Comparison of ENCODE assay signal across 23 cellular contexts in genomic region chr4:27013012-27013411, GRCh38.
"Had no signal": no experiment of that assay in that cellular context is flagged by ENCODE, and none has a peak within 500 bp of the region (broad histone marks: within the 10 kb centered on the region; RNA-seq: fewer than 3 reads in every experiment).

No MANE protein-coding gene starts in this region.

- H2AFZ ChIP-seq: hepatocyte had no signal

- H3K4me1 ChIP-seq: foreskin keratinocyte had no signal

- H3K27me3 ChIP-seq: dorsolateral prefrontal cortex, esophagus muscularis mucosa, foreskin keratinocyte, gastroesophageal sphincter, heart left ventricle, hepatocyte, left lung had no signal

- H3K9me3 ChIP-seq: esophagus muscularis mucosa, gastroesophageal sphincter, left lung, lower lobe of right lung, mucosa of descending colon had no signal

- H3K4me2 ChIP-seq: hepatocyte had no signal

- H3K27ac Mint-ChIP-seq: immature natural killer cell; mesothelial cell of epicardium; naive thymus-derived CD8-positive, alpha-beta T cell had no signal

- H3K27me3 Mint-ChIP-seq: naive B cell; naive thymus-derived CD8-positive, alpha-beta T cell had no signal

- DNase-seq: dermis blood vessel endothelial cell; dorsolateral prefrontal cortex; effector CD4-positive, alpha-beta T cell; effector memory CD4-positive, alpha-beta T cell; foreskin keratinocyte; heart left ventricle; hypothalamus; immature natural killer cell; islet precursor cell; kidney; kidney glomerular epithelial cell; left lung; left ventricle myocardium superior; lower lobe of right lung; mesenchymal stem cell; mucosa of descending colon; naive B cell; naive thymus-derived CD8-positive, alpha-beta T cell had no signal

- H3K27ac ChIP-seq: coronary artery, dorsolateral prefrontal cortex, esophagus muscularis mucosa, foreskin keratinocyte, gastroesophageal sphincter, heart left ventricle, hepatocyte, left lung, lower lobe of right lung had no signal

- ATAC-seq: foreskin keratinocyte; gastroesophageal sphincter; heart left ventricle; left lung; left ventricle myocardium superior; lower lobe of right lung; mucosa of descending colon; naive thymus-derived CD8-positive, alpha-beta T cell had no signal

- H3K4me3 ChIP-seq: coronary artery, dorsolateral prefrontal cortex, esophagus muscularis mucosa, gastroesophageal sphincter, heart left ventricle, hepatocyte, left lung, lower lobe of right lung, mucosa of descending colon had no signal

- H3K79me2 ChIP-seq: hepatocyte had no signal

- H3K4me3 Mint-ChIP-seq: immature natural killer cell; mesothelial cell of epicardium; naive B cell; naive thymus-derived CD8-positive, alpha-beta T cell had no signal
